Comparison of ENCODE assay signal across 7 cellular contexts in genomic region chr12:92080390-92081285, GRCh38.
DNase-seq lines count a peak whose midpoint lies in the region; ATAC-seq and TF ChIP-seq lines count a peak whose summit lies in the region.

No MANE protein-coding gene starts in this region.

- H4K20me1 ChIP-seq in OCI-LY1 (ENCODE audit: insufficient read depth, low read length): no peaks in the 10 kb centered on the region

- ATAC-seq in GM18502 (IDR thresholded peaks at IDR 0.05; ENCODE audit: poor library complexity, unreplicated experiment) (peak; percentile 72), HG02588 (IDR thresholded peaks at IDR 0.05; ENCODE audit: unreplicated experiment) (peak; percentile 63), GM18519 (IDR thresholded peaks at IDR 0.05; ENCODE audit: low FRiP score, unreplicated experiment) (no peak)
- peak; percentile 77 for ATAC-seq in effector memory CD8-positive, alpha-beta T cell (replicated peaks)
- ATAC-seq in stimulated activated effector memory CD8-positive, alpha-beta T cell treated with anti-CD3 and anti-CD28 coated beads, Interleukin-12 subunit alpha, Interleukin-12 subunit beta, amount 100 ng/mL, for 72 hours: peak; percentile 56

- H3K4me1 Mint-ChIP-seq in effector memory CD8-positive, alpha-beta T cell (ENCODE audit: low read depth in 2 of 2): peaks cover 9 to 17% of the 10 kb centered on the region in 2 donors
- H3K4me1 Mint-ChIP-seq in stimulated activated effector memory CD8-positive, alpha-beta T cell treated with anti-CD3 and anti-CD28 coated beads, Interleukin-12 subunit alpha, Interleukin-12 subunit beta, amount 100 ng/mL, for 72 hours: peaks cover 42% of the 10 kb centered on the region

- no peaks in the 10 kb centered on the region for H3K9me3 ChIP-seq in OCI-LY1 (ENCODE audit: low read length)

- H3K27ac ChIP-seq in OCI-LY1 (ENCODE audit: low read depth, low read length, poor library complexity, severe bottlenecking): peak overlapping the region; percentile 29

- H3K9me2 ChIP-seq in OCI-LY1 (ENCODE audit: low read depth, low read length): no peaks in the 10 kb centered on the region

- H3K9me3 Mint-ChIP-seq in effector memory CD8-positive, alpha-beta T cell: no peaks in the 10 kb centered on the region
- no peaks in the 10 kb centered on the region for H3K9me3 Mint-ChIP-seq in stimulated activated effector memory CD8-positive, alpha-beta T cell treated with anti-CD3 and anti-CD28 coated beads, Interleukin-12 subunit alpha, Interleukin-12 subunit beta, amount 100 ng/mL, for 72 hours

- no peaks in the 10 kb centered on the region for H3K36me3 ChIP-seq in OCI-LY1 (ENCODE audit: insufficient read depth, low read length)

- no peaks in the 10 kb centered on the region for H3K79me2 ChIP-seq in OCI-LY1 (ENCODE audit: insufficient read depth, low read length)

- peak overlapping the region; percentile 5 to 68 for H3K4me3 Mint-ChIP-seq in effector memory CD8-positive, alpha-beta T cell
- no peak overlapping the region for H3K4me3 Mint-ChIP-seq in stimulated activated effector memory CD8-positive, alpha-beta T cell treated with anti-CD3 and anti-CD28 coated beads, Interleukin-12 subunit alpha, Interleukin-12 subunit beta, amount 100 ng/mL, for 72 hours

- H3K4me1 ChIP-seq in OCI-LY1 (ENCODE audit: insufficient read depth, low read length, severe bottlenecking): peaks cover 20% of the 10 kb centered on the region

- TF ChIP-seq CTCF in OCI-LY1 (IDR thresholded peaks at IDR 0.05; ENCODE audit: low read length): no peak

- no peak overlapping the region for H2AFZ ChIP-seq in OCI-LY1 (ENCODE audit: low read length)

- H3K27me3 Mint-ChIP-seq in effector memory CD8-positive, alpha-beta T cell: no peaks in the 10 kb centered on the region

- peak overlapping the region; percentile 50 for H3K4me2 ChIP-seq in OCI-LY1 (ENCODE audit: low read length)

- no peaks in the 10 kb centered on the region for H3F3A ChIP-seq in OCI-LY1 (ENCODE audit: insufficient read depth, low read length)

- no peak for DNase-seq in effector memory CD8-positive, alpha-beta T cell
- no peak for DNase-seq in stimulated activated effector memory CD8-positive, alpha-beta T cell treated with anti-CD3 and anti-CD28 coated beads, Interleukin-12 subunit alpha, Interleukin-12 subunit beta, amount 100 ng/mL, for 72 hours (ENCODE audit: low spot score in 2 of 2)
- no peak for DNase-seq in putamen (ENCODE audit: low spot score)

- H3K4me3 ChIP-seq in OCI-LY1 (ENCODE audit: low read depth, low read length, poor library complexity, severe bottlenecking): peak overlapping the region; percentile 11

- H3K36me3 Mint-ChIP-seq in effector memory CD8-positive, alpha-beta T cell (ENCODE audit: insufficient read depth): peaks cover 3% of the 10 kb centered on the region
- H3K36me3 Mint-ChIP-seq in stimulated activated effector memory CD8-positive, alpha-beta T cell treated with anti-CD3 and anti-CD28 coated beads, Interleukin-12 subunit alpha, Interleukin-12 subunit beta, amount 100 ng/mL, for 72 hours: no peaks in the 10 kb centered on the region

- peak overlapping the region; percentile 4; the same call in 1 of the 2 replicates for H3K9ac ChIP-seq in OCI-LY1 (ENCODE audit: low read length)

- peak overlapping the region; percentile 3 to 10 for H3K27ac Mint-ChIP-seq in effector memory CD8-positive, alpha-beta T cell
- no peak overlapping the region for H3K27ac Mint-ChIP-seq in stimulated activated effector memory CD8-positive, alpha-beta T cell treated with anti-CD3 and anti-CD28 coated beads, Interleukin-12 subunit alpha, Interleukin-12 subunit beta, amount 100 ng/mL, for 72 hours

- no peaks in the 10 kb centered on the region for H3K27me3 ChIP-seq in OCI-LY1 (ENCODE audit: insufficient read depth, low read length)
